In the genomic region with DNA sequence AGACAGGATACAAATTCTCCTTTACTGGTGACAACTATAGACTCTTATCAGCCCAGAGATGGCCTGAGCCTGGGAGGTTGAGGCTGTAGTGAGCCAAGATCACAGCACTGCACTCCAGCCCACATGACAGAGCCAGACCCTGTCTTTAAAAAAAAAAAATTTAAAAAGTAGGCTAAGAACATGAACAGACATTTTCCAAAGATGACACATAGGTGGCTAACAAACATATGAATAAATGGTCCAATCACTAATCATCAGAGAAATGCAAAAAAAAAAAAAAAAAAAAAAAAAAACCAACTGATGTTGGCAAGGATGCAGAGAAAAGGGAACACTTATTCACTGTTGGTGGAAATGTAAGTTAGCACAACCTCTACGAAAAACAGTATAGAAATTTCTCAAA, we compare ENCODE assay signal across 27 cellular contexts.
A peak's percentile ranks its signal among the peaks of the same experiment; 100 is the strongest.
DNase-seq lines count a peak whose midpoint lies in the region; ATAC-seq, FAIRE-seq and TF ChIP-seq lines count a peak whose summit lies in the region.
"Had no signal": no experiment of that assay in that cellular context is flagged by ENCODE, and none has a peak within 500 bp of the region (broad histone marks: within the 10 kb centered on the region; RNA-seq: fewer than 3 reads in every experiment).

No MANE protein-coding gene starts in this region.

- no peaks in the 10 kb centered on the region for H3K36me3 ChIP-seq in endothelial cell of umbilical vein (ENCODE audit: control insufficient read depth in 2 of 2, extremely low read depth in 1 of 2, insufficient read depth in 2 of 2, low read length in 2 of 2)
- H3K36me3 ChIP-seq in HepG2 (replicated peaks in 1 of 2; ENCODE audit: control insufficient read depth in 1 of 2, insufficient read depth in 2 of 2, low read length in 2 of 2): no peaks in the 10 kb centered on the region
- H3K36me3 ChIP-seq: ovary, thyroid gland had no signal

- no peaks in the 10 kb centered on the region for H3K27me3 Mint-ChIP-seq in naive thymus-derived CD8-positive, alpha-beta T cell
- H3K27me3 Mint-ChIP-seq: activated CD4-positive, alpha-beta T cell treated with anti-CD3 and anti-CD28 coated beads, Interleukin-2, amount 10 ng/mL, durations not matched to agents 24 days and 14 days; naive B cell; stimulated activated naive CD8-positive, alpha-beta T cell treated with anti-CD3 and anti-CD28 coated beads, Interleukin-15, amount 100 ng/mL, for 72 hours had no signal

- no peaks in the 10 kb centered on the region for H3K9me1 ChIP-seq in endothelial cell of umbilical vein (replicated peaks; ENCODE audit: control insufficient read depth, extremely low read depth, insufficient read depth, low read length)

- in situ Hi-C loops in HepG2 (cut with HindIII; ENCODE audit: extremely low pct_ligation_motif_present, low pct_unique_long_range_greater_than_20kb): no loop called here

- peaks cover 0 to 5% (median 0%) of the 10 kb centered on the region in 9 donors for H3K9me3 Mint-ChIP-seq in naive thymus-derived CD8-positive, alpha-beta T cell
- H3K9me3 Mint-ChIP-seq: activated CD4-positive, alpha-beta T cell treated with anti-CD3 and anti-CD28 coated beads, Interleukin-2, amount 10 ng/mL, durations not matched to agents 24 days and 14 days; activated T-cell treated with anti-CD3 and anti-CD28 coated beads, Interleukin-2, amount 50 U/mL, for 4 hours; stimulated activated naive CD8-positive, alpha-beta T cell treated with anti-CD3 and anti-CD28 coated beads, Interleukin-15, amount 100 ng/mL, for 72 hours had no signal

- TF ChIP-seq RAD21 in HepG2 (CRISPR knock-in tag; IDR thresholded peaks at IDR 0.05): no peak

- peak overlapping the region; percentile 83 for H3K27ac ChIP-seq in endothelial cell of umbilical vein (ENCODE audit: insufficient read depth, low read depth, low read length)
- no peak overlapping the region for H3K27ac ChIP-seq in HepG2 (ENCODE audit: extremely low read length, insufficient read depth, low read length)
- H3K27ac ChIP-seq: ovary, RWPE1, SK-N-MC, thyroid gland had no signal

- TF ChIP-seq EP300 in HepG2 (IDR thresholded peaks at IDR 0.05; ENCODE audit: low read depth in 2 of 2, low read length in 2 of 2) (no peak), HepG2 (CRISPR knock-in tag; IDR thresholded peaks at IDR 0.05; ENCODE audit: borderline replicate concordance) (no peak)

- BruUV-seq in endothelial cell of umbilical vein (replicated peaks; lab: Mats Ljungman, UMichigan) (no TSS peak), HepG2 (replicated peaks; lab: Mats Ljungman, UMichigan) (no TSS peak)

- POLR2A ChIA-PET in endothelial cell of umbilical vein (lab: Charles Lee): no interaction called here
- POLR2A ChIA-PET in naive thymus-derived CD8-positive, alpha-beta T cell (lab: Charles Lee): interaction anchor here (0.6 kb wide), 1 partner anchor 26 kb away, joined by 3 read pairs; no protein-coding TSS in a partner anchor
- POLR2A ChIA-PET in HepG2 (lab: Yijun Ruan, JAX): no interaction called here

- H3K27ac Mint-ChIP-seq in naive thymus-derived CD8-positive, alpha-beta T cell: peak overlapping the region in 8 of 10 donors; percentile 1 to 75 (median 28)
- H3K27ac Mint-ChIP-seq: activated CD4-positive, alpha-beta T cell treated with anti-CD3 and anti-CD28 coated beads, Interleukin-2, amount 10 ng/mL, durations not matched to agents 24 days and 14 days; stimulated activated naive CD8-positive, alpha-beta T cell treated with anti-CD3 and anti-CD28 coated beads, Interleukin-15, amount 100 ng/mL, for 72 hours had no signal

- H3K4me2 ChIP-seq in endothelial cell of umbilical vein (ENCODE audit: insufficient read depth, low read length): peak overlapping the region; percentile 90
- H3K4me2 ChIP-seq in HepG2 (ENCODE audit: low read depth, low read length): no peak overlapping the region

- TF ChIP-seq CTCF in endothelial cell of umbilical vein (IDR thresholded peaks at IDR 0.05; ENCODE audit: extremely low read depth in 1 of 2, insufficient read depth in 1 of 2, low read depth in 1 of 2, low read length in 2 of 2) (no peak), HepG2 (CRISPR knock-in tag; IDR thresholded peaks at IDR 0.05) (no peak)

- H3K4me3 ChIP-seq in endothelial cell of umbilical vein (replicated peaks in 1 of 3; ENCODE audit: insufficient read depth in 1 of 3, low read depth in 1 of 3, low read length in 3 of 3): no peak overlapping the region
- no peak overlapping the region for H3K4me3 ChIP-seq in HepG2 (replicated peaks in 1 of 3; ENCODE audit: insufficient read depth in 1 of 3, low read depth in 2 of 3, low read length in 3 of 3)
- H3K4me3 ChIP-seq: ovary, SK-N-MC, thyroid gland had no signal

- dilution Hi-C loops in endothelial cell of umbilical vein (cut with MboI; ENCODE audit: extremely low pct_ligation_motif_present, low sequenced_read_pairs): no loop called here

- WGBS in HepG2 (ENCODE audit: low lambda C conversion rate): 91% methylated on average over 1 of the region's 1 CpG

- no peak overlapping the region for H3K4me3 Mint-ChIP-seq in naive thymus-derived CD8-positive, alpha-beta T cell
- H3K4me3 Mint-ChIP-seq: activated CD4-positive, alpha-beta T cell treated with anti-CD3 and anti-CD28 coated beads, Interleukin-2, amount 10 ng/mL, durations not matched to agents 24 days and 14 days; activated T-cell treated with anti-CD3 and anti-CD28 coated beads, Interleukin-2, amount 50 U/mL, for 4 hours; naive B cell; stimulated activated naive CD8-positive, alpha-beta T cell treated with anti-CD3 and anti-CD28 coated beads, Interleukin-15, amount 100 ng/mL, for 72 hours had no signal

- peaks cover 0 to 33% (median 8%) of the 10 kb centered on the region in 3 donors for H3K36me3 Mint-ChIP-seq in naive thymus-derived CD8-positive, alpha-beta T cell

- H3K9me3 ChIP-seq in endothelial cell of umbilical vein (replicated peaks; ENCODE audit: control insufficient read depth, insufficient read depth, low read length) (no peaks in the 10 kb centered on the region), HepG2 (ENCODE audit: low read length) (no peaks in the 10 kb centered on the region)
- H3K9me3 ChIP-seq: ovary, thyroid gland had no signal

- FAIRE-seq in endothelial cell of umbilical vein (lab: Jason Lieb, UNC) (no peak), HepG2 (lab: Jason Lieb, UNC) (no peak)

- H3K79me2 ChIP-seq in endothelial cell of umbilical vein (ENCODE audit: control insufficient read depth, insufficient read depth, low read length): peaks cover 45% of the 10 kb centered on the region
- peaks cover 36% of the 10 kb centered on the region for H3K79me2 ChIP-seq in HepG2 (ENCODE audit: insufficient read depth, low read length)

- H2AFZ ChIP-seq in endothelial cell of umbilical vein (ENCODE audit: low read depth, low read length): no peak overlapping the region
- H2AFZ ChIP-seq in HepG2 (ENCODE audit: low read length): no peak overlapping the region

- TF ChIP-seq POLR2A in endothelial cell of umbilical vein (IDR thresholded peaks at IDR 0.05; ENCODE audit: low read depth, low read length): no peak
- TF ChIP-seq POLR2A in HepG2 (IDR thresholded peaks at IDR 0.05; ENCODE audit: insufficient read depth in 1 of 2, low read depth in 2 of 2, low read length in 2 of 2): no peak

- H3K9ac ChIP-seq in endothelial cell of umbilical vein (replicated peaks; ENCODE audit: extremely low read depth, insufficient read depth, low read length): peak overlapping the region; percentile 69
- H3K9ac ChIP-seq in HepG2 (ENCODE audit: insufficient read depth, low read depth, low read length): no peak overlapping the region

- intact Hi-C loops in endothelial cell of umbilical vein (cut with micrococcal nuclease): no loop called here
- intact Hi-C loops in HepG2 (cut with micrococcal nuclease; ENCODE audit: unreplicated experiment): no loop called here

- ATAC-seq in naive thymus-derived CD8-positive, alpha-beta T cell: no peak
- ATAC-seq in HG02623 (IDR thresholded peaks at IDR 0.05; ENCODE audit: unreplicated experiment) (no peak), HG03039 (IDR thresholded peaks at IDR 0.05; ENCODE audit: unreplicated experiment) (no peak), HepG2 (no peak)
- ATAC-seq: activated T-cell treated with anti-CD3 and anti-CD28 coated beads, Interleukin-2, amount 50 U/mL, for 4 hours; HCT116; right cardiac atrium; stimulated activated naive CD8-positive, alpha-beta T cell treated with anti-CD3 and anti-CD28 coated beads, Interleukin-15, amount 100 ng/mL, for 72 hours had no signal

- no peaks in the 10 kb centered on the region for H4K20me1 ChIP-seq in endothelial cell of umbilical vein (replicated peaks; ENCODE audit: control insufficient read depth, extremely low read depth, insufficient read depth, low read length)
- H4K20me1 ChIP-seq in HepG2 (ENCODE audit: insufficient read depth, low read length): 0 out of 2 replicates have a peak, but pooled peaks cover 4% of the 10 kb centered on the region

- DNase-seq in ELR (ENCODE audit: low read depth) (peak; percentile 82), M059J (ENCODE audit: low read depth) (peak; percentile 65), endothelial cell of umbilical vein (ENCODE audit: low read depth, low spot score) (no peak), NCI-H446 treated with DMSO at 0.1 percent for 48 hours (lab: John Stamatoyannopoulos, UW) (no peak), HepG2 (ENCODE audit: low spot score) (no peak)
- no peak for DNase-seq in naive thymus-derived CD8-positive, alpha-beta T cell
- DNase-seq: activated CD4-positive, alpha-beta T cell treated with anti-CD3 and anti-CD28 coated beads, Interleukin-2, amount 10 ng/mL, durations not matched to agents 24 days and 14 days; activated naive CD4-positive, alpha-beta T cell; activated T-cell treated with anti-CD3 and anti-CD28 coated beads, Interleukin-2, amount 50 U/mL, for 4 hours; amniotic stem cell; C1 segment of cervical spinal cord; DMS79 treated with DMSO at 0.1 percent for 48 hours; Kasumi-1; naive B cell; NCI-H1048; NCI-H187 treated with DMSO at 0.1 percent for 48 hours; NCI-H526 treated with DMSO at 0.1 percent for 48 hours; ovary; right cardiac atrium; stimulated activated naive CD8-positive, alpha-beta T cell treated with anti-CD3 and anti-CD28 coated beads, Interleukin-15, amount 100 ng/mL, for 72 hours; T-helper 2 cell; thyroid gland had no signal

- CTCF ChIA-PET in endothelial cell of umbilical vein (lab: Charles Lee): no interaction called here
- CTCF ChIA-PET in HepG2 (lab: Yijun Ruan, JAX; ENCODE audit: low intra/inter-chr PET ratio, low total read pairs): no interaction called here

- H3K27me3 ChIP-seq in endothelial cell of umbilical vein (ENCODE audit: control insufficient read depth in 2 of 2, insufficient read depth in 2 of 2, low read length in 2 of 2) (no peaks in the 10 kb centered on the region), HepG2 (ENCODE audit: control insufficient read depth in 1 of 2, insufficient read depth in 2 of 2, low read length in 2 of 2) (no peaks in the 10 kb centered on the region)
- H3K27me3 ChIP-seq: ovary, thyroid gland had no signal

- H3K4me1 Mint-ChIP-seq in naive thymus-derived CD8-positive, alpha-beta T cell: peaks cover 13 to 32% (median 27%) of the 10 kb centered on the region in 4 donors

- H3K4me1 ChIP-seq in endothelial cell of umbilical vein (ENCODE audit: control insufficient read depth, extremely low read depth, insufficient read depth, low read length) (peaks cover 27% of the 10 kb centered on the region), HepG2 (ENCODE audit: insufficient read depth, low read length) (peaks cover 28% of the 10 kb centered on the region)

TF ChIP-seq in HepG2, 621 proteins besides CTCF, POLR2A, EP300 and RAD21 (continues in another document):
- TF ChIP-seq SETDB1 (CRISPR knock-in tag; IDR thresholded peaks at IDR 0.05; ENCODE audit: borderline replicate concordance): no peak

Comparison
In these comparisons a context has a peak if more than half of its experiments do, and no peak if none do; other contexts are left out.
1. DNase-seq: peak in ELR (single experiment) and M059J (single experiment); none in endothelial cell of umbilical vein (single experiment), naive thymus-derived CD8-positive, alpha-beta T cell (0 of 10), NCI-H446 treated with DMSO at 0.1 percent for 48 hours (single experiment) and HepG2 (single experiment).